In genomic region chr1:30541721-30542485, GRCh38 we compare ENCODE assay signal across 18 cellular contexts.
A peak's percentile ranks its signal among the peaks of the same experiment; 100 is the strongest.
DNase-seq lines count a peak whose midpoint lies in the region; ATAC-seq and TF ChIP-seq lines count a peak whose summit lies in the region.
"Had no signal": no experiment of that assay in that cellular context is flagged by ENCODE, and none has a peak within 500 bp of the region (broad histone marks: within the 10 kb centered on the region; RNA-seq: fewer than 3 reads in every experiment).

No MANE protein-coding gene starts in this region.

- no peaks in the 10 kb centered on the region for H3K36me3 Mint-ChIP-seq in activated T-cell treated with anti-CD3 and anti-CD28 coated beads, Interleukin-2, amount 50 U/mL, for 24 hours (ENCODE audit: low read depth)
- H3K36me3 Mint-ChIP-seq in activated T-cell treated with anti-CD3 and anti-CD28 coated beads, Interleukin-2, amount 50 U/mL, for 72 hours (ENCODE audit: insufficient read depth in 2 of 2), result no peaks in the 10 kb centered on the region
- H3K36me3 Mint-ChIP-seq: CD4-positive, alpha-beta memory T cell had no signal

- H3K9ac ChIP-seq in BLaER1 treated with 17β-estradiol and CSF1 and Interleukin-3, amounts not matched to agents 10 nM and 100 nM, result no peak overlapping the region

- ATAC-seq in activated T-cell treated with anti-CD3 and anti-CD28 coated beads, Interleukin-2, amount 50 U/mL, for 72 hours (replicated peaks in 1 of 2), result no peak
- peak; percentile 48 for ATAC-seq in mucosa of descending colon

- H4K20me1 ChIP-seq in BLaER1 treated with 17β-estradiol and CSF1 and Interleukin-3, amounts not matched to agents 10 nM and 100 nM, result no peaks in the 10 kb centered on the region; a peak in 1 of 22 replicates

- no peak for TF ChIP-seq CTCF in mucosa of descending colon (IDR thresholded peaks at IDR 0.05)
- TF ChIP-seq CTCF in testis (IDR thresholded peaks at IDR 0.05), result no peak

- H3K36me3 ChIP-seq in BLaER1 treated with 17β-estradiol and CSF1 and Interleukin-3, amounts not matched to agents 10 nM and 100 nM, result no peaks in the 10 kb centered on the region
- H3K36me3 ChIP-seq in mucosa of descending colon (ENCODE audit: low read depth) (no peaks in the 10 kb centered on the region), testis (ENCODE audit: low read depth, missing control alignments) (no peaks in the 10 kb centered on the region)
- H3K36me3 ChIP-seq: HAP-1 had no signal

- H3K27me3 Mint-ChIP-seq in activated T-cell treated with anti-CD3 and anti-CD28 coated beads, Interleukin-2, amount 50 U/mL, for 24 hours, result peaks cover 10% of the 10 kb centered on the region
- peaks cover 21% of the 10 kb centered on the region for H3K27me3 Mint-ChIP-seq in activated T-cell treated with anti-CD3 and anti-CD28 coated beads, Interleukin-2, amount 50 U/mL, for 72 hours (ENCODE audit: low read depth)

- no peak for TF ChIP-seq POLR2A in testis (IDR thresholded peaks at IDR 0.05)

- no peaks in the 10 kb centered on the region for H3K27me3 ChIP-seq in BLaER1 treated with 17β-estradiol and CSF1 and Interleukin-3, amounts not matched to agents 10 nM and 100 nM
- H3K27me3 ChIP-seq in testis, result no peaks in the 10 kb centered on the region

- no peak for DNase-seq in activated T-cell treated with anti-CD3 and anti-CD28 coated beads, Interleukin-2, amount 50 U/mL, for 24 hours
- no peak for DNase-seq in activated T-cell treated with anti-CD3 and anti-CD28 coated beads, Interleukin-2, amount 50 U/mL, for 72 hours
- DNase-seq in NCI-H69 (lab: John Stamatoyannopoulos, UW) (peak; percentile 22), mucosa of descending colon (no peak), activated gamma-delta T cell treated with Interleukin-2 at 50 U/mL for 16 hours (no peak), dermis blood vessel endothelial cell (no peak), testis (no peak)
- DNase-seq: C1 segment of cervical spinal cord; Calu3; CD4-positive, alpha-beta memory T cell; COR-L47; DMS53; DMS79 treated with DMSO at 0.1 percent for 48 hours; GF-D8; GOT3 had no signal

- H3K4me1 Mint-ChIP-seq in activated T-cell treated with anti-CD3 and anti-CD28 coated beads, Interleukin-2, amount 50 U/mL, for 24 hours (ENCODE audit: low read depth), result no peaks in the 10 kb centered on the region
- no peaks in the 10 kb centered on the region for H3K4me1 Mint-ChIP-seq in activated T-cell treated with anti-CD3 and anti-CD28 coated beads, Interleukin-2, amount 50 U/mL, for 72 hours (ENCODE audit: low read depth)
- H3K4me1 Mint-ChIP-seq: B cell; CD4-positive, alpha-beta memory T cell had no signal

- H3K27ac Mint-ChIP-seq in activated T-cell treated with anti-CD3 and anti-CD28 coated beads, Interleukin-2, amount 50 U/mL, for 24 hours, result peak overlapping the region; percentile 31
- no peak overlapping the region for H3K27ac Mint-ChIP-seq in activated T-cell treated with anti-CD3 and anti-CD28 coated beads, Interleukin-2, amount 50 U/mL, for 72 hours
- H3K27ac Mint-ChIP-seq: B cell; CD4-positive, alpha-beta memory T cell had no signal

- WGBS in testis, 2 donors, result 89 to 92% methylated on average over 10 of the region's 10 CpGs

- H3K4me2 ChIP-seq in BLaER1 treated with 17β-estradiol and CSF1 and Interleukin-3, amounts not matched to agents 10 nM and 100 nM, result peak overlapping the region; percentile 13 to 77 (median 59); a peak in 19 of 22 replicates

- intact Hi-C loops in mucosa of descending colon (cut with DNase I, micrococcal nuclease) (no loop called here), testis (cut with DNase I; ENCODE audit: low total_unique reads) (no loop called here)

- no peak overlapping the region for H3K4me3 Mint-ChIP-seq in activated T-cell treated with anti-CD3 and anti-CD28 coated beads, Interleukin-2, amount 50 U/mL, for 24 hours
- no peak overlapping the region for H3K4me3 Mint-ChIP-seq in activated T-cell treated with anti-CD3 and anti-CD28 coated beads, Interleukin-2, amount 50 U/mL, for 72 hours
- H3K4me3 Mint-ChIP-seq: B cell; CD4-positive, alpha-beta memory T cell had no signal

- H3K27ac ChIP-seq in BLaER1 treated with 17β-estradiol and CSF1 and Interleukin-3, amounts not matched to agents 10 nM and 100 nM, result no peak overlapping the region
- H3K27ac ChIP-seq in testis, result no peak overlapping the region

- H3K4me1 ChIP-seq in BLaER1 treated with 17β-estradiol and CSF1 and Interleukin-3, amounts not matched to agents 10 nM and 100 nM, result peaks cover 8 to 20% (median 14%) of the 10 kb centered on the region in 10 experiments; a peak in 17 of 20 replicates
- H3K4me1 ChIP-seq in mucosa of descending colon (ENCODE audit: low read depth) (no peaks in the 10 kb centered on the region), testis (no peaks in the 10 kb centered on the region)
- H3K4me1 ChIP-seq: HAP-1 had no signal

- H3K9me3 Mint-ChIP-seq in activated T-cell treated with anti-CD3 and anti-CD28 coated beads, Interleukin-2, amount 50 U/mL, for 24 hours, result no peaks in the 10 kb centered on the region
- peaks cover 0 to 1% of the 10 kb centered on the region in 2 donors for H3K9me3 Mint-ChIP-seq in activated T-cell treated with anti-CD3 and anti-CD28 coated beads, Interleukin-2, amount 50 U/mL, for 72 hours

- H3K9me3 ChIP-seq in BLaER1 treated with 17β-estradiol and CSF1 and Interleukin-3, amounts not matched to agents 10 nM and 100 nM (replicated peaks in 1 of 11), result peaks cover 0 to 12% (median 9%) of the 10 kb centered on the region in 11 experiments; a peak in 17 of 22 replicates
- no peaks in the 10 kb centered on the region for H3K9me3 ChIP-seq in mucosa of descending colon
- H3K9me3 ChIP-seq in testis, result no peaks in the 10 kb centered on the region
- H3K9me3 ChIP-seq: HAP-1 had no signal

- no peak overlapping the region for H3K4me3 ChIP-seq in BLaER1 treated with 17β-estradiol and CSF1 and Interleukin-3, amounts not matched to agents 10 nM and 100 nM
- H3K4me3 ChIP-seq in mucosa of descending colon (no peak overlapping the region), testis (no peak overlapping the region)
- H3K4me3 ChIP-seq: HAP-1 had no signal
